1 cellular context compared by ENCODE assay signal in genomic region chr20:50559856-50560623, GRCh38.
TF ChIP-seq lines count a peak whose summit lies in the region.

No MANE protein-coding gene starts in this region.

TF ChIP-seq in K562, 482 proteins besides CTCF, POLR2A, EP300 and RAD21 (continued from another document):
- TF ChIP-seq THAP7 (CRISPR knock-in tag; IDR thresholded peaks at IDR 0.05) (no peak), ZNF717 (CRISPR knock-in tag; IDR thresholded peaks at IDR 0.05) (no peak), THRA (IDR thresholded peaks at IDR 0.05) (no peak), ESRRA (IDR thresholded peaks at IDR 0.05; ENCODE audit: borderline replicate concordance, low read depth) (no peak), GTF2E2 (tag; IDR thresholded peaks at IDR 0.05) (no peak), CBX1 (IDR thresholded peaks at IDR 0.05; ENCODE audit: low read depth) (no peak), DACH1 (IDR thresholded peaks at IDR 0.05; ENCODE audit: partially characterized antibody) (no peak), RB1 (IDR thresholded peaks at IDR 0.05; ENCODE audit: low read depth) (no peak), ZZZ3 (IDR thresholded peaks at IDR 0.05) (no peak), MCM3 (IDR thresholded peaks at IDR 0.05) (no peak), TFAP4 (CRISPR knock-in tag; IDR thresholded peaks at IDR 0.05; ENCODE audit: borderline replicate concordance) (no peak), TRIM25 (IDR thresholded peaks at IDR 0.05; ENCODE audit: borderline replicate concordance) (no peak), ZNF518B (CRISPR knock-in tag; IDR thresholded peaks at IDR 0.05) (no peak), GATAD2B (IDR thresholded peaks at IDR 0.05; ENCODE audit: borderline replicate concordance) (no peak)
